In the genomic region with DNA sequence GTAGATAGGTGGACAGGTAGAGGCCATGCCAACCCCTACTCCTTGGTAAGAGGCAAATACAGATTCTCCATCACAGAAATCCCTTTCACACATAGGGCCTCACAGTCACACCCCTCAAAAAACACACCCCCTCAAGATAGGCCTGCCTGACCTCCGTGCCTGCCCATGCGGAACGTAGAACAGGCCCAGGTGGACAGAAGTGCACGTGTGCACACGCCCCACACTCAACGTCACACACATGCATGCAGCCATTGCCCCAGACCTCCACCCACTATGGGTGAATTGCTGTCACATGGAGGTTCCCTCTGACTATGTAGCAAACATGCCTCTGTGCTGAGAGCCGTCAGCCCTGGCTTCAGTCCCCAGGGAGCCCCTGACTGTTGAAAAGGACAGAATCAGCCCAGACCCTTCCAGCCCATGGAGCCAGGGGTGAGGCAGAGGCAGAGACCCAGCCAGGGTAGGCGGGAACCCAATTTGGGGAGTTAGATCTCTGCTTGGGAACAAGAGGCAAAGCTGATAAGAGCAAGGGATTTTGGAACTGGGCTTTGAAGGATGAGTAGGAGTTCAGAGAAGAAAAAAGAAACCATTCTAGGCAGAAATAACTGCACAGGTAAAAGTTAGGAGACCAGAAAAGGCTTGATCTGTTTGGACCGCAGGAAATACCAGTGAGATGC, we compare ENCODE assay signal across 12 cellular contexts. TPM values are rescaled to one million over a fixed set of nuclear protein-coding genes. Genes with fewer than 3 reads are reported as not detected.
DNase-seq lines count a peak whose midpoint lies in the region; ATAC-seq and TF ChIP-seq lines count a peak whose summit lies in the region.
"Had no signal": no experiment of that assay in that cellular context is flagged by ENCODE, and none has a peak within 500 bp of the region (broad histone marks: within the 10 kb centered on the region; RNA-seq: fewer than 3 reads in every experiment).

No MANE protein-coding gene starts in this region.

- H3K4me2 ChIP-seq in osteoblast (ENCODE audit: insufficient read depth, low read length): no peak overlapping the region
- H3K4me2 ChIP-seq: BLaER1 treated with 17β-estradiol and CSF1 and Interleukin-3, amounts not matched to agents 10 nM and 100 nM; PC-9 had no signal

- H4K20me1 ChIP-seq in osteoblast (ENCODE audit: insufficient read depth, low read length): peaks cover 4% of the 10 kb centered on the region

- H3K9me3 Mint-ChIP-seq in activated CD4-positive, alpha-beta T cell treated with anti-CD3 and anti-CD28 coated beads, Interleukin-2, amount 10 ng/mL, durations not matched to agents 24 days and 14 days: no peaks in the 10 kb centered on the region
- H3K9me3 Mint-ChIP-seq in endodermal cell: no peaks in the 10 kb centered on the region

- intact Hi-C loops in activated CD4-positive, alpha-beta T cell treated with anti-CD3 and anti-CD28 coated beads, Interleukin-2, amount 10 ng/mL, durations not matched to agents 24 days and 14 days (cut with micrococcal nuclease): no loop called here
- intact Hi-C loops in psoas muscle (cut with DNase I): loop anchor here in 1 of 2 donors (5.0 kb wide), 1 partner anchor 198 kb away; a partner anchor contains a TSS

- no peaks in the 10 kb centered on the region for H3K27me3 ChIP-seq in NT2/D1 (ENCODE audit: insufficient read depth, insufficient read length)
- no peaks in the 10 kb centered on the region for H3K27me3 ChIP-seq in endodermal cell (ENCODE audit: control insufficient read depth, insufficient read depth, low read length, poor library complexity, severe bottlenecking)
- no peaks in the 10 kb centered on the region for H3K27me3 ChIP-seq in osteoblast (ENCODE audit: insufficient read depth, low read length)
- peaks cover 0 to 17% of the 10 kb centered on the region in 2 donors for H3K27me3 ChIP-seq in tibial nerve
- H3K27me3 ChIP-seq in psoas muscle (ENCODE audit: insufficient read depth in 3 of 3, low read length in 2 of 3): no peaks in the 10 kb centered on the region
- H3K27me3 ChIP-seq: BLaER1 treated with 17β-estradiol and CSF1 and Interleukin-3, amounts not matched to agents 10 nM and 100 nM had no signal

- H2AFZ ChIP-seq in osteoblast (ENCODE audit: low read length): no peak overlapping the region
- H2AFZ ChIP-seq: PC-9 had no signal

- H3K27ac Mint-ChIP-seq in activated CD4-positive, alpha-beta T cell treated with anti-CD3 and anti-CD28 coated beads, Interleukin-2, amount 10 ng/mL, durations not matched to agents 24 days and 14 days: no peak overlapping the region
- no peak overlapping the region for H3K27ac Mint-ChIP-seq in endodermal cell

- H3K27me3 Mint-ChIP-seq in activated CD4-positive, alpha-beta T cell treated with anti-CD3 and anti-CD28 coated beads, Interleukin-2, amount 10 ng/mL, durations not matched to agents 24 days and 14 days: peaks cover 2% of the 10 kb centered on the region
- H3K27me3 Mint-ChIP-seq in endodermal cell (ENCODE audit: insufficient read depth): peaks cover 11% of the 10 kb centered on the region

- H3K9ac ChIP-seq in NT2/D1 (ENCODE audit: insufficient read length, low read depth) (peak overlapping the region; percentile 18), endodermal cell (ENCODE audit: extremely low read depth, low read length, poor library complexity, severe bottlenecking) (no peak overlapping the region)
- H3K9ac ChIP-seq: BLaER1 treated with 17β-estradiol and CSF1 and Interleukin-3, amounts not matched to agents 10 nM and 100 nM had no signal

- H3K36me3 Mint-ChIP-seq in activated CD4-positive, alpha-beta T cell treated with anti-CD3 and anti-CD28 coated beads, Interleukin-2, amount 10 ng/mL, durations not matched to agents 24 days and 14 days (ENCODE audit: low read depth): peaks cover 5% of the 10 kb centered on the region
- H3K36me3 Mint-ChIP-seq in endodermal cell (ENCODE audit: low read depth): no peaks in the 10 kb centered on the region

- 81 to 87% methylated on average over 6 to 9 of the region's 9 CpGs for WGBS in endodermal cell (ENCODE audit: insufficient coverage in 1 of 2, insufficient read length in 1 of 2), 2 experiments
- 59 to 61% methylated on average over 8 to 9 of the region's 9 CpGs for WGBS in tibial nerve, 2 donors
- WGBS in psoas muscle, 3 donors: 58 to 75% (median 62%) methylated on average over 9 of the region's 9 CpGs

- H3K4me3 ChIP-seq in NT2/D1 (ENCODE audit: insufficient read length, low read depth) (no peak overlapping the region), endodermal cell (ENCODE audit: low read length) (no peak overlapping the region), osteoblast (ENCODE audit: insufficient read depth, low read length) (no peak overlapping the region), tibial nerve (no peak overlapping the region), psoas muscle (no peak overlapping the region)
- H3K4me3 ChIP-seq: BLaER1 treated with 17β-estradiol and CSF1 and Interleukin-3, amounts not matched to agents 10 nM and 100 nM; PC-9 had no signal

- H3K4me3 Mint-ChIP-seq in activated CD4-positive, alpha-beta T cell treated with anti-CD3 and anti-CD28 coated beads, Interleukin-2, amount 10 ng/mL, durations not matched to agents 24 days and 14 days: peak overlapping the region; percentile 22
- no peak overlapping the region for H3K4me3 Mint-ChIP-seq in endodermal cell

- ATAC-seq in psoas muscle: no peak

- TF ChIP-seq POLR2A in tibial nerve (IDR thresholded peaks at IDR 0.05): no peak

- H3K27ac ChIP-seq in endodermal cell (ENCODE audit: low read depth, low read length) (no peak overlapping the region), osteoblast (ENCODE audit: low read depth, low read length) (no peak overlapping the region), tibial nerve (no peak overlapping the region), psoas muscle (no peak overlapping the region)
- H3K27ac ChIP-seq: BLaER1 treated with 17β-estradiol and CSF1 and Interleukin-3, amounts not matched to agents 10 nM and 100 nM; PC-9 had no signal

- peaks cover 5% of the 10 kb centered on the region for H3K36me3 ChIP-seq in NT2/D1 (ENCODE audit: insufficient read depth, insufficient read length, low read length)
- no peaks in the 10 kb centered on the region for H3K36me3 ChIP-seq in endodermal cell (ENCODE audit: control insufficient read depth, insufficient read depth, low read length)
- peaks cover 1% of the 10 kb centered on the region for H3K36me3 ChIP-seq in osteoblast (ENCODE audit: insufficient read depth, low read length)
- peaks cover 0 to 2% (median 0%) of the 10 kb centered on the region in 3 donors for H3K36me3 ChIP-seq in tibial nerve
- H3K36me3 ChIP-seq in psoas muscle (ENCODE audit: insufficient read depth in 1 of 2, low read depth in 1 of 2): peaks cover 0 to 1% of the 10 kb centered on the region in 2 donors

- peaks cover 6% of the 10 kb centered on the region for H3K4me1 ChIP-seq in NT2/D1 (ENCODE audit: insufficient read depth, insufficient read length)
- H3K4me1 ChIP-seq in endodermal cell (ENCODE audit: control insufficient read depth, insufficient read depth, low read length): no peaks in the 10 kb centered on the region
- peaks cover 11% of the 10 kb centered on the region for H3K4me1 ChIP-seq in osteoblast (ENCODE audit: insufficient read depth, low read length)
- H3K4me1 ChIP-seq in tibial nerve: peaks cover 0 to 27% (median 15%) of the 10 kb centered on the region in 4 donors
- H3K4me1 ChIP-seq in psoas muscle: peaks cover 27% of the 10 kb centered on the region

- DNase-seq in activated CD4-positive, alpha-beta T cell treated with anti-CD3 and anti-CD28 coated beads, Interleukin-2, amount 10 ng/mL, durations not matched to agents 24 days and 14 days: no peak
- DNase-seq in activated CD4-positive, alpha-beta T cell treated with anti-CD3 and anti-CD28 coated beads for 1 hour: no peak
- DNase-seq in NT2/D1 (ENCODE audit: low read depth, low spot score): no peak
- DNase-seq in endodermal cell: peak; percentile 31
- peak; percentile 56 for DNase-seq in osteoblast (ENCODE audit: insufficient read length, low spot score, missing footprints)
- DNase-seq in HT-29 (ENCODE audit: low spot score): no peak
- no peak for DNase-seq in tibial nerve (ENCODE audit: low spot score in 2 of 2)
- no peak for DNase-seq in psoas muscle

- TF ChIP-seq CTCF in endodermal cell (conservative IDR thresholded peaks at IDR 0.05) (no peak), osteoblast (IDR thresholded peaks at IDR 0.05; ENCODE audit: extremely low read depth, low read depth, low read length) (no peak), tibial nerve (IDR thresholded peaks at IDR 0.05) (no peak), psoas muscle (IDR thresholded peaks at IDR 0.05) (no peak)

- TF ChIP-seq EP300 in tibial nerve (IDR thresholded peaks at IDR 0.05): no peak

- H3K4me1 Mint-ChIP-seq in activated CD4-positive, alpha-beta T cell treated with anti-CD3 and anti-CD28 coated beads, Interleukin-2, amount 10 ng/mL, durations not matched to agents 24 days and 14 days: peaks cover 33% of the 10 kb centered on the region
- H3K4me1 Mint-ChIP-seq in endodermal cell: peaks cover 1% of the 10 kb centered on the region

- peaks cover 16% of the 10 kb centered on the region for H3K79me2 ChIP-seq in osteoblast (ENCODE audit: insufficient read depth, low read length)

- H3K9me3 ChIP-seq in NT2/D1 (ENCODE audit: insufficient read depth, low read length) (no peaks in the 10 kb centered on the region), endodermal cell (ENCODE audit: control insufficient read depth, low read length) (no peaks in the 10 kb centered on the region), osteoblast (ENCODE audit: low read depth, low read length) (no peaks in the 10 kb centered on the region), tibial nerve (no peaks in the 10 kb centered on the region), psoas muscle (no peaks in the 10 kb centered on the region)
- H3K9me3 ChIP-seq: BLaER1 treated with 17β-estradiol and CSF1 and Interleukin-3, amounts not matched to agents 10 nM and 100 nM had no signal

RNA-seq across cellular contexts. Expression of a gene that starts 3.1 kb away (rescaled TPM):
- 0.50 and 0.72 TPM in 2 replicates for total RNA-seq in activated CD4-positive, alpha-beta T cell treated with anti-CD3 and anti-CD28 coated beads, Interleukin-2, amount 10 ng/mL, durations not matched to agents 24 days and 14 days
- total RNA-seq in endodermal cell (1 to 10 TPM in 1 of 2 donors, under 1 TPM in 1; 0.77 to 2.0 TPM), osteoblast (0.29 and 0.72 TPM in 2 replicates), tibial nerve (1 to 10 TPM in 1 of 4 donors, under 1 TPM in 3; 0.30 to 1.7 (median 0.61) TPM), psoas muscle (1 to 10 TPM in 2 of 4 donors, under 1 TPM in 2; 0.36 to 2.7 (median 0.84) TPM)
- polyA plus RNA-seq in endodermal cell (2013, experiment 1 of 2): 1.6 TPM
- 1.1 TPM for polyA plus RNA-seq in endodermal cell (2013, experiment 2 of 2)
- total RNA-seq in HT-29 (2014; rRNA removed; shearing (Covaris generic)): 0.20 and 0.89 TPM in 2 replicates
- polyA plus RNA-seq in psoas muscle: under 1 TPM; 0.34 to 0.74 (median 0.41) TPM

RNA-seq across cellular contexts. Expression of a gene that starts 3.2 kb away (rescaled TPM):
- 39.8 and 48.0 TPM in 2 replicates for total RNA-seq in activated CD4-positive, alpha-beta T cell treated with anti-CD3 and anti-CD28 coated beads, Interleukin-2, amount 10 ng/mL, durations not matched to agents 24 days and 14 days
- total RNA-seq in endodermal cell (10 to 100 TPM; 22.1 to 29.1 TPM), osteoblast (8.3 and 16.3 TPM in 2 replicates), tibial nerve (10 to 100 TPM; 17.7 to 41.4 (median 38.2) TPM), psoas muscle (10 to 100 TPM in 3 of 4 donors, 1 to 10 TPM in 1; 8.4 to 13.1 (median 11.4) TPM)
- polyA plus RNA-seq in endodermal cell (2013, experiment 1 of 2): 21.4 TPM
- polyA plus RNA-seq in endodermal cell (2013, experiment 2 of 2): 21.3 TPM
- total RNA-seq in HT-29 (2014; rRNA removed; shearing (Covaris generic)): 24.2 and 27.4 TPM in 2 replicates
- polyA plus RNA-seq in psoas muscle: 10 to 100 TPM; 15.0 to 23.5 (median 22.9) TPM

RNA-seq across cellular contexts. Expression of a gene that starts 32.1 kb away (rescaled TPM):
- total RNA-seq in activated CD4-positive, alpha-beta T cell treated with anti-CD3 and anti-CD28 coated beads, Interleukin-2, amount 10 ng/mL, durations not matched to agents 24 days and 14 days: 0.12 TPM in 1 of 2 replicates, not detected in the other
- under 1 TPM; 0.26 to 0.31 TPM for total RNA-seq in endodermal cell
- 0.25 TPM for polyA plus RNA-seq in endodermal cell (2013, experiment 1 of 2)
- polyA plus RNA-seq in endodermal cell (2013, experiment 2 of 2): not detected
- not detected in 2 replicates for total RNA-seq in osteoblast
- not detected in 2 replicates for total RNA-seq in HT-29 (2014; rRNA removed; shearing (Covaris generic))
- total RNA-seq in tibial nerve: not detected
- not detected for total RNA-seq in psoas muscle
- under 1 TPM in 2 of 3 donors, not detected in 1; 0.04 to 0.22 TPM for polyA plus RNA-seq in psoas muscle
- total RNA-seq: LHCN-M2, PC-9, SK-MEL-5 had no signal

RNA-seq across cellular contexts. Expression of a gene that starts 43.8 kb away (rescaled TPM):
- 44.0 and 45.0 TPM in 2 replicates for total RNA-seq in activated CD4-positive, alpha-beta T cell treated with anti-CD3 and anti-CD28 coated beads, Interleukin-2, amount 10 ng/mL, durations not matched to agents 24 days and 14 days
- total RNA-seq in endodermal cell: not detected
- 0.25 TPM for polyA plus RNA-seq in endodermal cell (2013, experiment 1 of 2)
- 0.54 TPM for polyA plus RNA-seq in endodermal cell (2013, experiment 2 of 2)
- total RNA-seq in osteoblast: not detected in 2 replicates
- not detected in 2 replicates for total RNA-seq in HT-29 (2014; rRNA removed; shearing (Covaris generic))
- total RNA-seq in tibial nerve: 10 to 100 TPM in 2 of 4 donors, 1 to 10 TPM in 2; 1.4 to 18.0 (median 9.0) TPM
- total RNA-seq in psoas muscle: under 1 TPM; 0.48 to 0.64 (median 0.58) TPM
- polyA plus RNA-seq in psoas muscle: under 1 TPM; 0.19 to 0.77 (median 0.27) TPM
- total RNA-seq: PC-9, SK-MEL-5 had no signal

Comparison
In these comparisons a context has a peak if more than half of its experiments do, and no peak if none do; other contexts are left out.
1. DNase-seq: peak in endodermal cell (single experiment) and osteoblast (single experiment); none in activated CD4-positive, alpha-beta T cell treated with anti-CD3 and anti-CD28 coated beads, Interleukin-2, amount 10 ng/mL, durations not matched to agents 24 days and 14 days (single experiment), activated CD4-positive, alpha-beta T cell treated with anti-CD3 and anti-CD28 coated beads for 1 hour (single experiment), NT2/D1 (single experiment), HT-29 (single experiment), tibial nerve (0 of 2) and psoas muscle (0 of 2).